In the genomic region with DNA sequence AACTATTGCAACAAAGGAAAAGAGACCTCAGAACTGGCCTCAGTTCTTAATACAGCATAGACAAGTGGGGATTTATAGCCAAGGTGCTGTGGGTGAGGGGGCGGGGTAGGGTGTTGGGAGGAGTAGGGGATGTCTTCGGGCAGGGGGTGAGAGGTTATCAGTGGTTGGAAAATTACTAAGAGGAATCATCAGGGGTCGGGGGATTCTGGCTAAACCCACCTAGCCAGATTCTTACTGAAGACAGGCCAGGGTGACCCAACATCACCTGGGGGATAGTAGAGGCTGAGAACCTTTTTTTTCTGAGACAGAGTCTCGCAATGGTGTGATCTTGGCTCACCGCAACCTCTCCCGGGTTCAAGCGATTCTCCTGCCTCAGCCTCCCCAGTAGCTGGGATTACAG, we compare ENCODE assay signal across 2 cellular contexts.
A peak's percentile ranks its signal among the peaks of the same experiment; 100 is the strongest.
TF ChIP-seq lines count a peak whose summit lies in the region.

No MANE protein-coding gene starts in this region.

TF ChIP-seq in HepG2, 621 proteins besides CTCF, POLR2A, EP300 and RAD21 (continued from another document):
- TF ChIP-seq ZNF546 (CRISPR knock-in tag; conservative IDR thresholded peaks at IDR 0.05) (no peak), BRD4 (CRISPR knock-in tag; IDR thresholded peaks at IDR 0.05) (no peak)
- TF ChIP-seq, protein P1, sequence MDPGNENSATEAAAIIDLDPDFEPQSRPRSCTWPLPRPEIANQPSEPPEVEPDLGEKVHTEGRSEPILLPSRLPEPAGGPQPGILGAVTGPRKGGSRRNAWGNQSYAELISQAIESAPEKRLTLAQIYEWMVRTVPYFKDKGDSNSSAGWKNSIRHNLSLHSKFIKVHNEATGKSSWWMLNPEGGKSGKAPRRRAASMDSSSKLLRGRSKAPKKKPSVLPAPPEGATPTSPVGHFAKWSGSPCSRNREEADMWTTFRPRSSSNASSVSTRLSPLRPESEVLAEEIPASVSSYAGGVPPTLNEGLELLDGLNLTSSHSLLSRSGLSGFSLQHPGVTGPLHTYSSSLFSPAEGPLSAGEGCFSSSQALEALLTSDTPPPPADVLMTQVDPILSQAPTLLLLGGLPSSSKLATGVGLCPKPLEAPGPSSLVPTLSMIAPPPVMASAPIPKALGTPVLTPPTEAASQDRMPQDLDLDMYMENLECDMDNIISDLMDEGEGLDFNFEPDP (CRISPR knock-in tag; conservative IDR thresholded peaks at IDR 0.05), result 0 out of 2 replicates have a peak, but pooled peaks have one; percentile 30
- TF ChIP-seq, protein P2, sequence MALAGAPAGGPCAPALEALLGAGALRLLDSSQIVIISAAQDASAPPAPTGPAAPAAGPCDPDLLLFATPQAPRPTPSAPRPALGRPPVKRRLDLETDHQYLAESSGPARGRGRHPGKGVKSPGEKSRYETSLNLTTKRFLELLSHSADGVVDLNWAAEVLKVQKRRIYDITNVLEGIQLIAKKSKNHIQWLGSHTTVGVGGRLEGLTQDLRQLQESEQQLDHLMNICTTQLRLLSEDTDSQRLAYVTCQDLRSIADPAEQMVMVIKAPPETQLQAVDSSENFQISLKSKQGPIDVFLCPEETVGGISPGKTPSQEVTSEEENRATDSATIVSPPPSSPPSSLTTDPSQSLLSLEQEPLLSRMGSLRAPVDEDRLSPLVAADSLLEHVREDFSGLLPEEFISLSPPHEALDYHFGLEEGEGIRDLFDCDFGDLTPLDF (CRISPR knock-in tag; IDR thresholded peaks at IDR 0.05), result no peak

TF ChIP-seq in GM23338, 12 proteins besides CTCF, POLR2A, EP300 and RAD21:
- TF ChIP-seq ZNF114 (CRISPR knock-in tag; IDR thresholded peaks at IDR 0.05) (no peak), CREB1 (CRISPR knock-in tag; IDR thresholded peaks at IDR 0.05; ENCODE audit: low read depth) (no peak), POLR2AphosphoS5 (IDR thresholded peaks at IDR 0.05; ENCODE audit: low read depth) (no peak), EZH2phosphoT487 (IDR thresholded peaks at IDR 0.05; ENCODE audit: unreplicated experiment) (no peak), STAT1 (IDR thresholded peaks at IDR 0.05; ENCODE audit: unreplicated experiment) (no peak)
- TF ChIP-seq, protein P3, sequence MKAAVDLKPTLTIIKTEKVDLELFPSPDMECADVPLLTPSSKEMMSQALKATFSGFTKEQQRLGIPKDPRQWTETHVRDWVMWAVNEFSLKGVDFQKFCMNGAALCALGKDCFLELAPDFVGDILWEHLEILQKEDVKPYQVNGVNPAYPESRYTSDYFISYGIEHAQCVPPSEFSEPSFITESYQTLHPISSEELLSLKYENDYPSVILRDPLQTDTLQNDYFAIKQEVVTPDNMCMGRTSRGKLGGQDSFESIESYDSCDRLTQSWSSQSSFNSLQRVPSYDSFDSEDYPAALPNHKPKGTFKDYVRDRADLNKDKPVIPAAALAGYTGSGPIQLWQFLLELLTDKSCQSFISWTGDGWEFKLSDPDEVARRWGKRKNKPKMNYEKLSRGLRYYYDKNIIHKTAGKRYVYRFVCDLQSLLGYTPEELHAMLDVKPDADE (IDR thresholded peaks at IDR 0.05), result no peak
